In genomic region chr5:3191585-3191984, GRCh38 we compare ENCODE assay signal across 9 cellular contexts.
"Had no signal": no experiment of that assay in that cellular context is flagged by ENCODE, and none has a peak within 500 bp of the region (broad histone marks: within the 10 kb centered on the region; RNA-seq: fewer than 3 reads in every experiment).

No MANE protein-coding gene starts in this region.

- H3K9me3 ChIP-seq: HAP-1 had no signal

- H3K27ac Mint-ChIP-seq: GM23338, HFFc6 had no signal

- H3K9ac ChIP-seq: GM23248 had no signal

- DNase-seq: GM23248, GOT3, H7, H9, HCEC 1CT, HFFc6 had no signal

- H3K4me3 ChIP-seq: GM23248, GM23338, HAP-1 had no signal

- H2AFZ ChIP-seq: GM23248 had no signal

- H3K9me3 Mint-ChIP-seq: GM23338, H9 had no signal

- H3K27ac ChIP-seq: GM23248 had no signal

- H3K4me3 Mint-ChIP-seq: GM23338, H9, HFFc6 had no signal

- ATAC-seq: GM23338, HCT116 had no signal

- H3K36me3 ChIP-seq: HAP-1 had no signal

- H3K4me2 ChIP-seq: GM23338 had no signal
